Comparison of ENCODE assay signal across 11 cellular contexts in genomic region chr5:969421-969839, GRCh38. TPM values are rescaled to one million over a fixed set of nuclear protein-coding genes. Genes with fewer than 3 reads are reported as not detected.
DNase-seq lines count a peak whose midpoint lies in the region; ATAC-seq and TF ChIP-seq lines count a peak whose summit lies in the region.
"Had no signal": no experiment of that assay in that cellular context is flagged by ENCODE, and none has a peak within 500 bp of the region (broad histone marks: within the 10 kb centered on the region; RNA-seq: fewer than 3 reads in every experiment).

No MANE protein-coding gene starts in this region.

- WGBS in right cardiac atrium = 54% methylated on average over 14 of the region's 14 CpGs

- DNase-seq in activated naive CD8-positive, alpha-beta T cell treated with anti-CD3 and anti-CD28 coated beads, Interleukin-2, amount 10 ng/mL, durations not matched to agents 7 days and 5 days = no peak
- DNase-seq in activated naive CD8-positive, alpha-beta T cell treated with anti-CD3 and anti-CD28 coated beads for 36 hours = no peak
- DNase-seq in astrocyte of the cerebellum (ENCODE audit: low read depth) (peak; percentile 96), right cardiac atrium (peak in 2 of 3 donors; percentile 47 to 60), upper lobe of right lung (peak; percentile 49), coronary artery (ENCODE audit: low spot score) (no peak)
- DNase-seq: GF-D8; OCI-M1; stimulated activated CD4-positive, alpha-beta T cell treated with anti-CD3 and anti-CD28 coated beads, Interleukin-2, amount 100 ng/mL, for 24 hours had no signal

- peaks cover 2% of the 10 kb centered on the region for H3K9me3 Mint-ChIP-seq in activated naive CD8-positive, alpha-beta T cell treated with anti-CD3 and anti-CD28 coated beads, Interleukin-2, amount 10 ng/mL, durations not matched to agents 7 days and 5 days
- H3K9me3 Mint-ChIP-seq in activated naive CD8-positive, alpha-beta T cell treated with anti-CD3 and anti-CD28 coated beads for 36 hours = no peaks in the 10 kb centered on the region

- H3K27ac Mint-ChIP-seq in activated naive CD8-positive, alpha-beta T cell treated with anti-CD3 and anti-CD28 coated beads, Interleukin-2, amount 10 ng/mL, durations not matched to agents 7 days and 5 days = peak overlapping the region; percentile 10
- H3K27ac Mint-ChIP-seq in activated naive CD8-positive, alpha-beta T cell treated with anti-CD3 and anti-CD28 coated beads for 36 hours = no peak overlapping the region

- peaks cover 76% of the 10 kb centered on the region for H3K27me3 Mint-ChIP-seq in activated naive CD8-positive, alpha-beta T cell treated with anti-CD3 and anti-CD28 coated beads, Interleukin-2, amount 10 ng/mL, durations not matched to agents 7 days and 5 days
- peaks cover 81% of the 10 kb centered on the region for H3K27me3 Mint-ChIP-seq in activated naive CD8-positive, alpha-beta T cell treated with anti-CD3 and anti-CD28 coated beads for 36 hours

- intact Hi-C loops in right cardiac atrium (cut with DNase I) (no loop called here), upper lobe of right lung (cut with DNase I) (no loop called here)

- peaks cover 21% of the 10 kb centered on the region for H3K4me1 Mint-ChIP-seq in activated naive CD8-positive, alpha-beta T cell treated with anti-CD3 and anti-CD28 coated beads, Interleukin-2, amount 10 ng/mL, durations not matched to agents 7 days and 5 days
- peaks cover 21% of the 10 kb centered on the region for H3K4me1 Mint-ChIP-seq in activated naive CD8-positive, alpha-beta T cell treated with anti-CD3 and anti-CD28 coated beads for 36 hours

- H3K4me1 ChIP-seq in right cardiac atrium (ENCODE audit: control insufficient read depth, insufficient read depth, low read length) (no peaks in the 10 kb centered on the region), upper lobe of right lung (no peaks in the 10 kb centered on the region)

- H3K27me3 ChIP-seq in right cardiac atrium (ENCODE audit: control insufficient read depth, insufficient read depth) (no peaks in the 10 kb centered on the region), upper lobe of right lung (peaks cover 31% of the 10 kb centered on the region)

- in situ Hi-C loops in astrocyte of the cerebellum (cut with HindIII; ENCODE audit: low sequenced_read_pairs) = no loop called here

- POLR2A ChIA-PET in activated naive CD8-positive, alpha-beta T cell treated with anti-CD3 and anti-CD28 coated beads, Interleukin-2, amount 10 ng/mL, durations not matched to agents 7 days and 5 days (lab: Charles Lee) = interaction anchor here (0.6 kb wide), 1 partner anchor 12 kb away, joined by 3 read pairs; no protein-coding TSS in a partner anchor

- H3K9me3 ChIP-seq in right cardiac atrium (ENCODE audit: control insufficient read depth, low read length) (no peaks in the 10 kb centered on the region), upper lobe of right lung (no peaks in the 10 kb centered on the region)

- ATAC-seq in activated naive CD8-positive, alpha-beta T cell treated with anti-CD3 and anti-CD28 coated beads, Interleukin-2, amount 10 ng/mL, durations not matched to agents 7 days and 5 days (ENCODE audit: low read depth) = peak; percentile 66
- ATAC-seq in right cardiac atrium = peak in 1 of 2 donors; percentile 80
- ATAC-seq in upper lobe of right lung = no peak
- ATAC-seq in GM19395 (IDR thresholded peaks at IDR 0.05; ENCODE audit: unreplicated experiment) = no peak
- no peak for ATAC-seq in GM18858 (IDR thresholded peaks at IDR 0.05; ENCODE audit: unreplicated experiment)

- H3K27ac ChIP-seq in right cardiac atrium (ENCODE audit: low read length) (no peak overlapping the region), upper lobe of right lung (peak overlapping the region; percentile 42), coronary artery (no peak overlapping the region)

- TF ChIP-seq CTCF in astrocyte of the cerebellum (IDR thresholded peaks at IDR 0.05; ENCODE audit: low read depth, low read length, missing control alignments) = no peak
- no peak for TF ChIP-seq CTCF in upper lobe of right lung (IDR thresholded peaks at IDR 0.05)
- no peak for TF ChIP-seq CTCF in coronary artery (IDR thresholded peaks at IDR 0.05)

- H3K4me3 ChIP-seq in astrocyte of the cerebellum (ENCODE audit: low read depth, low read length) (no peak overlapping the region), right cardiac atrium (ENCODE audit: low read length) (no peak overlapping the region), upper lobe of right lung (no peak overlapping the region), coronary artery (no peak overlapping the region)

- peaks cover 5% of the 10 kb centered on the region for H3K36me3 Mint-ChIP-seq in activated naive CD8-positive, alpha-beta T cell treated with anti-CD3 and anti-CD28 coated beads, Interleukin-2, amount 10 ng/mL, durations not matched to agents 7 days and 5 days
- no peaks in the 10 kb centered on the region for H3K36me3 Mint-ChIP-seq in activated naive CD8-positive, alpha-beta T cell treated with anti-CD3 and anti-CD28 coated beads for 36 hours

- H3K36me3 ChIP-seq in upper lobe of right lung = no peaks in the 10 kb centered on the region

- peak overlapping the region; percentile 62 for H3K4me3 Mint-ChIP-seq in activated naive CD8-positive, alpha-beta T cell treated with anti-CD3 and anti-CD28 coated beads, Interleukin-2, amount 10 ng/mL, durations not matched to agents 7 days and 5 days
- no peak overlapping the region for H3K4me3 Mint-ChIP-seq in activated naive CD8-positive, alpha-beta T cell treated with anti-CD3 and anti-CD28 coated beads for 36 hours

RNA-seq across cellular contexts. Expression of gene NKD2, which starts 39.2 kb away (rescaled TPM):
- under 1 TPM; 0.23 to 0.36 TPM for total RNA-seq in activated naive CD8-positive, alpha-beta T cell treated with anti-CD3 and anti-CD28 coated beads, Interleukin-2, amount 10 ng/mL, durations not matched to agents 7 days and 5 days
- total RNA-seq in activated naive CD8-positive, alpha-beta T cell treated with anti-CD3 and anti-CD28 coated beads for 36 hours = under 1 TPM; 0.66 to 0.82 TPM
- 1 to 10 TPM; 1.9 to 8.6 (median 3.1) TPM for total RNA-seq in right cardiac atrium
- 2.6 TPM for polyA plus RNA-seq in right cardiac atrium
- 64.4 TPM for total RNA-seq in upper lobe of right lung

Comparison
In these comparisons a context has a peak if more than half of its experiments do, and no peak if none do; other contexts are left out.
1. DNase-seq: peak in astrocyte of the cerebellum (single experiment), right cardiac atrium (2 of 3) and upper lobe of right lung (single experiment); none in activated naive CD8-positive, alpha-beta T cell treated with anti-CD3 and anti-CD28 coated beads, Interleukin-2, amount 10 ng/mL, durations not matched to agents 7 days and 5 days (single experiment), activated naive CD8-positive, alpha-beta T cell treated with anti-CD3 and anti-CD28 coated beads for 36 hours (single experiment) and coronary artery (single experiment).